ENCODE assay signal across 1 cellular context in genomic region chr1:109655624-109656519, GRCh38.
TF ChIP-seq lines count a peak whose summit lies in the region.

GSTM4 (plus strand) TSS chr1:109656099; CDS start chr1:109656390, 291 bp downstream.

TF ChIP-seq in HepG2, 621 proteins besides CTCF, POLR2A, EP300 and RAD21 (continued from another document and continues in another):
- TF ChIP-seq RERE (CRISPR knock-in tag; IDR thresholded peaks at IDR 0.05; ENCODE audit: low read depth) (no peak), ZNF687 (CRISPR knock-in tag; IDR thresholded peaks at IDR 0.05) (peak; percentile 89), ZNF678 (CRISPR knock-in tag; IDR thresholded peaks at IDR 0.05) (peak; percentile 76; the same call in 1 of the 2 replicates), SRSF9 (IDR thresholded peaks at IDR 0.05; ENCODE audit: borderline replicate concordance, insufficient read depth, low read depth, low read length, poor library complexity, severe bottlenecking) (no peak), ATF5 (CRISPR knock-in tag; IDR thresholded peaks at IDR 0.05; ENCODE audit: low read depth) (no peak), HOMEZ (CRISPR knock-in tag; IDR thresholded peaks at IDR 0.05; ENCODE audit: low read depth) (peak; percentile 55; the same call in 1 of the 2 replicates), ZNF574 (CRISPR knock-in tag; IDR thresholded peaks at IDR 0.05) (peak; percentile 82), ZNF609 (CRISPR knock-in tag; IDR thresholded peaks at IDR 0.05; ENCODE audit: borderline replicate concordance) (0 out of 2 replicates have a peak, but pooled peaks have one; percentile 42), ZFP36L2 (CRISPR knock-in tag; IDR thresholded peaks at IDR 0.05) (no peak), NFYB (CRISPR knock-in tag; IDR thresholded peaks at IDR 0.05) (peak; percentile 32; the same call in 1 of the 2 replicates), ZSCAN9 (CRISPR knock-in tag; IDR thresholded peaks at IDR 0.05; ENCODE audit: borderline replicate concordance) (0 out of 2 replicates have a peak, but pooled peaks have one; percentile 73), TCF7 (IDR thresholded peaks at IDR 0.05; ENCODE audit: low read depth) (no peak), GTF3A (CRISPR knock-in tag; conservative IDR thresholded peaks at IDR 0.05) (peak; percentile 73; the same call in 1 of the 2 replicates), KDM3A (CRISPR knock-in tag; IDR thresholded peaks at IDR 0.05; ENCODE audit: low read depth) (no peak), SMAD3 (CRISPR knock-in tag; IDR thresholded peaks at IDR 0.05) (no peak), ZNF616 (CRISPR knock-in tag; IDR thresholded peaks at IDR 0.05; ENCODE audit: low read depth) (0 out of 2 replicates have a peak, but pooled peaks have one; percentile 49), ZNF576 (CRISPR knock-in tag; IDR thresholded peaks at IDR 0.05) (0 out of 2 replicates have a peak, but pooled peaks have one; percentile 55), HNRNPL (IDR thresholded peaks at IDR 0.05; ENCODE audit: low read depth, low read length) (0 out of 2 replicates have a peak, but pooled peaks have one; percentile 50), HMGA1 (CRISPR knock-in tag; conservative IDR thresholded peaks at IDR 0.05) (no peak), ZNF747 (CRISPR knock-in tag; IDR thresholded peaks at IDR 0.05; ENCODE audit: borderline replicate concordance) (no peak), SAFB2 (CRISPR knock-in tag; IDR thresholded peaks at IDR 0.05; ENCODE audit: borderline replicate concordance, low read depth) (no peak), ZNF572 (CRISPR knock-in tag; IDR thresholded peaks at IDR 0.05) (peak; percentile 87), PAXIP1 (CRISPR knock-in tag; conservative IDR thresholded peaks at IDR 0.05) (peak; percentile 63), MXD3 (CRISPR knock-in tag; IDR thresholded peaks at IDR 0.05) (no peak), IRF2 (CRISPR knock-in tag; IDR thresholded peaks at IDR 0.05) (peak; percentile 21), CHD4 (IDR thresholded peaks at IDR 0.05; ENCODE audit: borderline replicate concordance, low read length) (no peak)
